1 cellular context compared by ENCODE assay signal in the genomic region with DNA sequence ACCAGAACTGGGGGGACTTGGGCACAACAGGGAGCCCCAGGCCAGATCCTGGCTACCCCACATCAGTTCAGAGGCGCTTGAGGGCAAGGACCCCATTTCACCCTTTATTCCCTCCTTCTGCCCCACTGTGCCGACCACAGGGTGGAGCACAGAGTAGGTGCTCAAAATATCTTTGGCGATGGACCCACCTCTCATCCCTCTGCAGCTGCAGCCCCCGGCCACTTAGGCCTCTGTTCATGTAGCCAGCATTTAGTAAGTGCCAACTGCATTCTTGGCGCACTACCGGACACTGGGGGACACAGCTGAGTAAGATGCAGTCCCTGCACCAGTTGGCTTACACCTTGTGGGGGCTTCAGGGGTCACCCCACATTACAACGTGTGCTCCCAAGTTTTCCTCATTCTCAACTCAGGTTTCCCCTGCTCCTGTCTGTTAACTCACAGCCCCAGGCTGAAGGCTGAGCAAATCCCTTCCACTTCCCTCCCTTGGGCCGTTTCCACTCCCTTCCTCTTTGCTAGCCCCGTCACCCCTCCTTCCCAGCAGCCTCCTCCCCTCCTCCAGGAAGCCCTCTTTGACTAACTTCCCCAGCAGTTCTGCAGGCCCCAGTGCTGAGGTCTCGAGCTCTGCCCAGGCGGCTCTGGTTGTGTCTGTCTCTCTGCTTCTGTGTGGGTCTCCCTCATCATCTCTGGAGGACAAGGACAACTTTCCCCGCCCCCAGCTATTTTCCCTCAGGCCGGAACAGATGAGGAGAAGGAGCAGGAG.
TF ChIP-seq lines count a peak whose summit lies in the region.

No MANE protein-coding gene starts in this region.

TF ChIP-seq in H1, 55 proteins besides CTCF, POLR2A, EP300 and RAD21:
- no peak for TF ChIP-seq KDM4A (IDR thresholded peaks at IDR 0.05; ENCODE audit: low read depth, low read length, severe bottlenecking)
